In the genomic region with DNA sequence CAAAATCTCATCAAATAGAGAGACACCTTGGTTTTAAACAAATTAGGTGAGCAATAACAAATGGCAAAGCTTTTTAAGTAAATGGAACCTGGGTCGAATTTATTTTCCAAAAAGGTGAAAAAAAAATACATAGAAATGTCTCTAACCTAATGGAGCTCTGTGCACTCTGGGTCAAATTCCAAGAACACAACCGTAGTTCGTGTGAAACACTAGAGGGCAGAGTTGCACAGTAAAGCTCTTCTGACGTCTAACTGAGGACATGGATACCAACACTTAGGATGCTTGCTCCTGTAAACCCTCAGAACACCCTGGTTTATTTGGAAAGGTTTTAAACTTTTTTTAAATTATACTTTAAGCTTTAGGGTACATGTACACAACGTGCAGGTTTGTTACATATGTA, we compare ENCODE assay signal across 8 cellular contexts. TPM values are rescaled to one million over a fixed set of nuclear protein-coding genes. Genes with fewer than 3 reads are reported as not detected.
DNase-seq lines count a peak whose midpoint lies in the region; ATAC-seq, FAIRE-seq and TF ChIP-seq lines count a peak whose summit lies in the region.

No MANE protein-coding gene starts in this region.

- DNase-seq in A549 (ENCODE audit: low read depth in 1 of 2, low spot score in 1 of 2), result peak; percentile 20 to 73
- peak; percentile 18 for DNase-seq in GM12864 (ENCODE audit: low read depth)
- DNase-seq in HEK293T (ENCODE audit: extremely low spot score), result peak; percentile 57
- peak; percentile 77 for DNase-seq in MM.1S
- peak; percentile 84 for DNase-seq in RKO (ENCODE audit: low spot score)
- DNase-seq in epithelial cell of prostate (ENCODE audit: low read depth, low spot score), result peak; percentile 16
- DNase-seq in GM19240 (ENCODE audit: insufficient read length, low spot score), result no peak

- CTCF ChIA-PET in A549 (lab: Yijun Ruan, JAX), result interaction anchor here (0.7 to 2.3 kb wide), 28 partner anchors 10 to 1042 kb away, joined by 3 to 28 read pairs (median 5); no protein-coding TSS in a partner anchor
- CTCF ChIA-PET in HEK293T (lab: Yijun Ruan, JAX), result interaction anchor here (0.7 to 3.9 kb wide), 8 partner anchors 8 to 1029 kb away, joined by 3 to 35 read pairs (median 4); no protein-coding TSS in a partner anchor

- no peaks in the 10 kb centered on the region for H3K4me1 ChIP-seq in A549
- no peaks in the 10 kb centered on the region for H3K4me1 ChIP-seq in MM.1S (ENCODE audit: low read length)

- peak; percentile 68 to 77 for TF ChIP-seq RAD21 in A549 (conservative IDR thresholded peaks at IDR 0.05 in 1 of 2, IDR thresholded peaks at IDR 0.05 in 1 of 2)

- no peaks in the 10 kb centered on the region for H4K20me1 ChIP-seq in MM.1S (ENCODE audit: insufficient read depth, low read length)

- POLR2A ChIA-PET in A549 (lab: Yijun Ruan, JAX) (interaction anchor here (1.4 kb wide), 1 partner anchor 296 kb away, joined by 4 read pairs; no protein-coding TSS in a partner anchor), HEK293T (lab: Yijun Ruan, JAX) (interaction anchor here (0.7 kb wide), 1 partner anchor 295 kb away, joined by 3 read pairs; no protein-coding TSS in a partner anchor)

- ATAC-seq in A549, result peak; percentile 95

- peaks cover 8% of the 10 kb centered on the region for H3K27me3 Mint-ChIP-seq in nephron (ENCODE audit: low read depth)

- H3K4me3 ChIP-seq in A549 (no peak overlapping the region), GM12864 (ENCODE audit: low read depth, low read length) (no peak overlapping the region), MM.1S (ENCODE audit: low read length) (no peak overlapping the region)

- H3K27ac ChIP-seq in A549, result no peak overlapping the region
- no peak overlapping the region for H3K27ac ChIP-seq in MM.1S (ENCODE audit: low read length)
- H3K27ac ChIP-seq in epithelial cell of prostate, result no peak overlapping the region

- no peak for TF ChIP-seq POLR2A in A549 (IDR thresholded peaks at IDR 0.05; ENCODE audit: low read length)

- TF ChIP-seq CTCF in A549 (IDR thresholded peaks at IDR 0.05) (peak; percentile 70), GM12864 (IDR thresholded peaks at IDR 0.05; ENCODE audit: low read depth, low read length, missing control alignments) (peak; percentile 73), MM.1S (IDR thresholded peaks at IDR 0.05; ENCODE audit: low read length) (peak; percentile 78), nephron (IDR thresholded peaks at IDR 0.05; ENCODE audit: unreplicated experiment in 3 of 3) (peak; percentile 63 to 82 (median 70))

- no peaks in the 10 kb centered on the region for H3K4me1 Mint-ChIP-seq in nephron

- H3K36me3 Mint-ChIP-seq in nephron (ENCODE audit: low read depth), result no peaks in the 10 kb centered on the region

- no peaks in the 10 kb centered on the region for H3K79me2 ChIP-seq in MM.1S (ENCODE audit: low read length)

- no peaks in the 10 kb centered on the region for H3K9me3 ChIP-seq in A549
- no peaks in the 10 kb centered on the region for H3K9me3 ChIP-seq in MM.1S (replicated peaks; ENCODE audit: insufficient read depth, low read length)

- H3K27me3 ChIP-seq in MM.1S (replicated peaks; ENCODE audit: insufficient read depth, low read length), result no peaks in the 10 kb centered on the region

- H3K9ac ChIP-seq in MM.1S (ENCODE audit: low read length), result no peak overlapping the region

- no peak overlapping the region for H3K27ac Mint-ChIP-seq in nephron

- H2AFZ ChIP-seq in MM.1S (ENCODE audit: low read length), result no peak overlapping the region

- no peak overlapping the region for H3K4me2 ChIP-seq in A549
- no peak overlapping the region for H3K4me2 ChIP-seq in MM.1S (ENCODE audit: low read depth, low read length)

- no peaks in the 10 kb centered on the region for H3K9me2 ChIP-seq in MM.1S (replicated peaks; ENCODE audit: insufficient read depth, low read length)

- H3K36me3 ChIP-seq in MM.1S (replicated peaks; ENCODE audit: insufficient read depth, low read length), result no peaks in the 10 kb centered on the region

- H3K4me3 Mint-ChIP-seq in nephron, result no peak overlapping the region

- H3F3A ChIP-seq in MM.1S (ENCODE audit: insufficient read depth, low read length), result no peaks in the 10 kb centered on the region

- peaks cover 2% of the 10 kb centered on the region for H3K9me3 Mint-ChIP-seq in nephron

- TF ChIP-seq EP300 in A549 (IDR thresholded peaks at IDR 0.05), result no peak

- FAIRE-seq in A549 (lab: Jason Lieb, UNC), result no peak

- 2% methylated on average over 5 of the region's 5 CpGs for WGBS in A549 (ENCODE audit: missing lambda C conversion rate)

TF ChIP-seq in A549, 52 proteins besides CTCF, POLR2A, EP300 and RAD21:
- TF ChIP-seq BHLHE40 (IDR thresholded peaks at IDR 0.05; ENCODE audit: low read depth, low read length) (no peak), MAX (IDR thresholded peaks at IDR 0.05) (no peak), EHF (CRISPR knock-in tag; IDR thresholded peaks at IDR 0.05) (no peak), SMC3 (IDR thresholded peaks at IDR 0.05) (peak; percentile 59), CBX8 (IDR thresholded peaks at IDR 0.05) (no peak), NR3C1 (IDR thresholded peaks at IDR 0.05) (no peak)
TF ChIP-seq in A549: peak in this region for 1.

TF ChIP-seq in HEK293T, 16 proteins besides CTCF, POLR2A, EP300 and RAD21:
- no peak for TF ChIP-seq PKNOX1 (IDR thresholded peaks at IDR 0.05)
- no peak for TF ChIP-seq NFRKB (IDR thresholded peaks at IDR 0.05)
- TF ChIP-seq ARNT (IDR thresholded peaks at IDR 0.05), result no peak
- no peak for TF ChIP-seq FOXA1 (IDR thresholded peaks at IDR 0.05)
- no peak for TF ChIP-seq CTBP1 (IDR thresholded peaks at IDR 0.05; ENCODE audit: borderline replicate concordance)
- TF ChIP-seq TARDBP (IDR thresholded peaks at IDR 0.05), result no peak
- TF ChIP-seq HDGF (IDR thresholded peaks at IDR 0.05; ENCODE audit: borderline replicate concordance), result no peak
- no peak for TF ChIP-seq LEF1 (IDR thresholded peaks at IDR 0.05; ENCODE audit: borderline replicate concordance)
- no peak for TF ChIP-seq FOXK2 (IDR thresholded peaks at IDR 0.05)
- no peak for TF ChIP-seq FOXM1 (IDR thresholded peaks at IDR 0.05; ENCODE audit: borderline replicate concordance)
- TF ChIP-seq ZNF384 (IDR thresholded peaks at IDR 0.05), result no peak
- no peak for TF ChIP-seq L3MBTL2 (conservative IDR thresholded peaks at IDR 0.05)
- TF ChIP-seq BHLHE40 (IDR thresholded peaks at IDR 0.05; ENCODE audit: borderline replicate concordance), result no peak
- TF ChIP-seq SUZ12 (IDR thresholded peaks at IDR 0.05), result no peak
- TF ChIP-seq SP1 (IDR thresholded peaks at IDR 0.05), result no peak
- no peak for TF ChIP-seq ELF4 (IDR thresholded peaks at IDR 0.05)

RNA-seq across cellular contexts. Expression of gene MARCHF11, which starts 18.9 kb away (rescaled TPM):
- not detected in 2 replicates for polyA plus RNA-seq in A549 (2011; rRNA removed)
- polyA plus RNA-seq in A549 (2012; cell fraction: cytosol; rRNA removed), result not detected in 2 replicates
- polyA plus RNA-seq in A549 (2012; cell fraction: nucleus; rRNA removed), result not detected in 2 replicates
- polyA plus RNA-seq in A549 (2017; fragmentation: RNase III; extraction: RNeasy Plus Mini Kit Qiagen cat#74134 plus additional on column Dnase treatment), result not detected in 3 replicates
- polyA minus RNA-seq in A549 (2011; rRNA and poly(A)+ RNA removed), result not detected in 2 replicates
